14 cellular contexts compared by ENCODE assay signal in genomic region chr1:78831731-78832360, GRCh38.
DNase-seq lines count a peak whose midpoint lies in the region; ATAC-seq and TF ChIP-seq lines count a peak whose summit lies in the region.
"Had no signal": no experiment of that assay in that cellular context is flagged by ENCODE, and none has a peak within 500 bp of the region (broad histone marks: within the 10 kb centered on the region; RNA-seq: fewer than 3 reads in every experiment).

No MANE protein-coding gene starts in this region.

- H3K36me3 ChIP-seq in stomach: no peaks in the 10 kb centered on the region

- TF ChIP-seq POLR2A in stomach (IDR thresholded peaks at IDR 0.05): no peak
- no peak for TF ChIP-seq POLR2A in GM18505 (IDR thresholded peaks at IDR 0.05; ENCODE audit: borderline replicate concordance, extremely low read depth, insufficient read depth, insufficient read length)

- no peak for TF ChIP-seq EP300 in stomach (IDR thresholded peaks at IDR 0.05)

- H3K27ac ChIP-seq in stomach: no peak overlapping the region
- H3K27ac ChIP-seq: dorsolateral prefrontal cortex had no signal

- no peaks in the 10 kb centered on the region for H3K4me1 ChIP-seq in stomach

- intact Hi-C loops in stomach (cut with DNase I; ENCODE audit: low total_unique reads): no loop called here
- intact Hi-C loops in left colon (cut with DNase I, micrococcal nuclease): no loop called here

- WGBS in stomach, 5 donors: 82 to 93% (median 84%) methylated on average over 3 of the region's 3 CpGs

- no peaks in the 10 kb centered on the region for H3K27me3 ChIP-seq in stomach

- DNase-seq in 8988T: peak; percentile 8
- DNase-seq in RPMI7951 (ENCODE audit: low read depth): peak; percentile 96
- DNase-seq in fibroblast of gingiva (ENCODE audit: low read depth): peak; percentile 84
- no peak for DNase-seq in stomach
- DNase-seq in left colon: no peak
- DNase-seq: activated T-cell treated with anti-CD3 and anti-CD28 coated beads, Interleukin-2, amount 50 U/mL, for 4 hours; dorsolateral prefrontal cortex; left cardiac atrium; NCI-H510A treated with DMSO at 0.1 percent for 48 hours had no signal

- no peaks in the 10 kb centered on the region for H3K9me3 ChIP-seq in stomach

- no peak overlapping the region for H3K4me3 ChIP-seq in stomach
- H3K4me3 ChIP-seq: dorsolateral prefrontal cortex, K562 had no signal

- ATAC-seq in GM21717 (IDR thresholded peaks at IDR 0.05; ENCODE audit: unreplicated experiment) (peak; percentile 48), left colon (no peak), GM21723 (IDR thresholded peaks at IDR 0.05; ENCODE audit: unreplicated experiment) (no peak), GM18505 (IDR thresholded peaks at IDR 0.05; ENCODE audit: unreplicated experiment) (no peak)
- ATAC-seq: activated T-cell treated with anti-CD3 and anti-CD28 coated beads, Interleukin-2, amount 50 U/mL, for 4 hours; K562; sciatic nerve had no signal

- no peak for TF ChIP-seq CTCF in stomach (IDR thresholded peaks at IDR 0.05)

Comparison
In these comparisons a context has a peak if more than half of its experiments do, and no peak if none do; other contexts are left out.
1. DNase-seq: peak in 8988T (single experiment), RPMI7951 (single experiment) and fibroblast of gingiva (single experiment); none in stomach (single experiment) and left colon (0 of 2).